Comparison of ENCODE assay signal across 9 cellular contexts in the genomic region with DNA sequence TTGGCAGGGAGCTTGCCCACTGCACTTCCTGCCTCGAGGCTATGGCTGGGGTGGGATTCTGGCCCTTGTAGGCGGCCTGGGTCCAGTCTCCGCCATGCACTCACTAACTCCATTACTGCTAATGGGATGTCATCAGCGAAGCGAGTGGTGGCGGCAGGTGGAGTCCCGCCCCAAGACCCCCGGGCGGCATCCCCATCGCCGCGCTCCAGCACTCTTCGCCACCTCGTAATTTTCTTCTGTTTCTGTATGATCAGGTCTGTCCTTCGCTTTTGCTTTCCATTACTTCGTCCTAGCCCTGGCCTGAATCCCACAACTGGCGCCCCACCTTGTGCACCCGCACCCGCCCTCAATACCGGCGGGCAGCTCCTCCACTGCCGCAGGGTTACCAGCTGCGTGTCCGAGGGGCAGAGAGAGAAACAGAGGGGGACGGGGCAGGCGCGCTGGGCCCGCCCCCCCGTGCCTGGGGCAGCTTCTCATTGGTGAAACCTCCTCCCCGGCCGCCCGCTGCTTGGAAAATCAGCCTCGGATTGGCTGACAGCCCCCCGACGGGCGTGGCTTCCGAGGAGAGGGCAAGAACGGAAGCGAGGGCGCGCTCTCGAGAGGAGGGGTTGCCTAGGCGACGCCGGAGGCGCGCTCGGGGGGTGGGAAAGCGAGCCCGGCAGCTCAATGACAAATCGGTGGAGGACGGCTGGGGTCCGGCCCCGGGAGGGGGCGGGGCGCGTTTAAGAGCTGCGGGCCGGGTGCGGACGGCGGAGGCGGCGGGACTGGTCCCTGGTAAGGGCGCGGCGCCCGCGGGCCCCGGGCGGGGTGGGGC. TPM values are rescaled to one million over a fixed set of nuclear protein-coding genes. Genes with fewer than 3 reads are reported as not detected.
DNase-seq lines count a peak whose midpoint lies in the region; ATAC-seq, FAIRE-seq and TF ChIP-seq lines count a peak whose summit lies in the region.
"Had no signal": no experiment of that assay in that cellular context is flagged by ENCODE, and none has a peak within 500 bp of the region (broad histone marks: within the 10 kb centered on the region; RNA-seq: fewer than 3 reads in every experiment).

A gene with protein sequence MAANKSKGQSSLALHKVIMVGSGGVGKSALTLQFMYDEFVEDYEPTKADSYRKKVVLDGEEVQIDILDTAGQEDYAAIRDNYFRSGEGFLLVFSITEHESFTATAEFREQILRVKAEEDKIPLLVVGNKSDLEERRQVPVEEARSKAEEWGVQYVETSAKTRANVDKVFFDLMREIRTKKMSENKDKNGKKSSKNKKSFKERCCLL (plus strand): TSS at position 646 of the 814 bp plus-strand sequence. CDS start 25,813 bp downstream, outside the sequence.

- intact Hi-C loops in kidney (cut with DNase I), result no loop called here

- H3K4me1 ChIP-seq in kidney (ENCODE audit: control insufficient read depth in 1 of 2, insufficient read depth in 1 of 2, low read depth in 1 of 2, low read length in 2 of 2), result peaks cover 13 to 14% of the 10 kb centered on the region in 2 donors

- FAIRE-seq in kidney (lab: Jason Lieb, UNC), result peak; percentile 85
- FAIRE-seq: islet of Langerhans had no signal

- no peaks in the 10 kb centered on the region for H3K36me3 ChIP-seq in kidney (ENCODE audit: control insufficient read depth in 1 of 2, insufficient read depth in 2 of 2, low read length in 2 of 2)

- no peak for TF ChIP-seq CTCF in kidney (IDR thresholded peaks at IDR 0.05; ENCODE audit: borderline replicate concordance, extremely low read depth, insufficient read depth)

- H3K9ac ChIP-seq in kidney (ENCODE audit: low read length in 2 of 2), result peak within 1 kb of the TSS; percentile 66 to 72

- peak within 1 kb of the TSS; percentile 81 to 88 for H3K4me3 ChIP-seq in kidney (ENCODE audit: low read length in 2 of 2)

- TF ChIP-seq POLR2A in GM19099 (IDR thresholded peaks at IDR 0.05; ENCODE audit: extremely low read depth, insufficient read length, low read depth), result peak; percentile 74

- DNase-seq in AG20443 (ENCODE audit: low spot score) (peak; percentile 99), NCI-H510A (lab: John Stamatoyannopoulos, UW) (peak; percentile 97), cerebellum (ENCODE audit: low spot score) (peak; percentile 99), kidney (peak; percentile 100)
- peak; percentile 97 for DNase-seq in activated CD4-positive, alpha-beta T cell treated with anti-CD3 and anti-CD28 coated beads for 1 hour
- DNase-seq in stimulated activated CD4-positive, alpha-beta T cell treated with anti-CD3 and anti-CD28 coated beads, Interleukin-15, amount 100 ng/mL, for 24 hours, result peak; percentile 100

- peak within 1 kb of the TSS; percentile 75 to 79 for H3K27ac ChIP-seq in kidney (ENCODE audit: low read depth in 2 of 2, low read length in 2 of 2)

- ATAC-seq in HG03432 (IDR thresholded peaks at IDR 0.05; ENCODE audit: unreplicated experiment), result peak; percentile 94

- no peaks in the 10 kb centered on the region for H3K9me3 ChIP-seq in kidney (ENCODE audit: control insufficient read depth in 1 of 2, low read length in 2 of 2)

RNA-seq across cellular contexts. Expression of the gene that starts here (rescaled TPM):
- total RNA-seq in cerebellum (24.0 TPM), kidney (64.5 TPM)
- polyA plus RNA-seq in kidney (ENCODE audit: insufficient read depth, low read depth, low replicate concordance), result 58.5 TPM

Comparison
In these comparisons a context has a peak if more than half of its experiments do, and no peak if none do; other contexts are left out.
1. Peak in every context shown above with its lines: DNase-seq, ATAC-seq, H3K4me3 ChIP-seq and H3K27ac ChIP-seq.